In genomic region chr2:237280235-237280634, GRCh38 we compare ENCODE assay signal across 12 cellular contexts.
DNase-seq lines count a peak whose midpoint lies in the region; ATAC-seq and TF ChIP-seq lines count a peak whose summit lies in the region.
"Had no signal": no experiment of that assay in that cellular context is flagged by ENCODE, and none has a peak within 500 bp of the region (broad histone marks: within the 10 kb centered on the region; RNA-seq: fewer than 3 reads in every experiment).

No MANE protein-coding gene starts in this region.

- H3K4me2 ChIP-seq in mammary epithelial cell (ENCODE audit: insufficient read depth, low read depth, low read length), result no peak overlapping the region

- H3K4me1 ChIP-seq in mammary epithelial cell (ENCODE audit: insufficient read depth, low read length) (peaks cover 7% of the 10 kb centered on the region), muscle layer of colon (ENCODE audit: insufficient read depth, low read length) (peaks cover 43% of the 10 kb centered on the region), vagina (peaks cover 32% of the 10 kb centered on the region)
- no peaks in the 10 kb centered on the region for H3K4me1 ChIP-seq in CD8-positive, alpha-beta T cell (ENCODE audit: insufficient read depth, low read length)

- H3K27ac Mint-ChIP-seq in MCF 10A (ENCODE audit: low read depth, unreplicated experiment), result no peak overlapping the region
- H3K27ac Mint-ChIP-seq in CD8-positive, alpha-beta T cell, result no peak overlapping the region
- H3K27ac Mint-ChIP-seq: activated naive CD8-positive, alpha-beta T cell treated with anti-CD3 and anti-CD28 coated beads, Interleukin-2, amount 10 ng/mL, durations not matched to agents 7 days and 5 days had no signal

- H3K4me3 ChIP-seq in mammary epithelial cell (replicated peaks in 1 of 3; ENCODE audit: insufficient read depth in 1 of 3, low read depth in 2 of 3, low read length in 3 of 3) (no peak overlapping the region), choroid plexus epithelial cell (ENCODE audit: low read depth, low read length) (no peak overlapping the region), muscle layer of colon (ENCODE audit: low read depth in 1 of 2, low read length in 2 of 2) (no peak overlapping the region), vagina (no peak overlapping the region)
- H3K4me3 ChIP-seq in CD8-positive, alpha-beta T cell (ENCODE audit: low read depth, low read length), result no peak overlapping the region
- H3K4me3 ChIP-seq: SK-N-MC had no signal

- dilution Hi-C loops in mammary epithelial cell (cut with HindIII; ENCODE audit: low sequenced_read_pairs), result no loop called here

- DNase-seq in MCF 10A (ENCODE audit: unreplicated experiment), result peak; percentile 54
- no peak for DNase-seq in mammary epithelial cell
- DNase-seq in choroid plexus epithelial cell (ENCODE audit: low read depth), result peak; percentile 97
- DNase-seq in vagina (ENCODE audit: extremely low spot score in 2 of 2), result no peak
- DNase-seq in CD8-positive, alpha-beta T cell, result no peak
- DNase-seq: activated naive CD8-positive, alpha-beta T cell treated with anti-CD3 and anti-CD28 coated beads, Interleukin-2, amount 10 ng/mL, durations not matched to agents 7 days and 5 days; erythroblast had no signal

- intact Hi-C loops in MCF 10A (cut with micrococcal nuclease), result no loop called here
- intact Hi-C loops in mammary epithelial cell (cut with micrococcal nuclease), result no loop called here
- intact Hi-C loops in vagina (cut with DNase I), result no loop called here
- intact Hi-C loops in CD8-positive, alpha-beta T cell (cut with DNase I, micrococcal nuclease), result no loop called here

- no peaks in the 10 kb centered on the region for H4K20me1 ChIP-seq in mammary epithelial cell (ENCODE audit: insufficient read depth, low read length)

- H3K9ac ChIP-seq in mammary epithelial cell (ENCODE audit: insufficient read depth, low read length) (no peak overlapping the region), muscle layer of colon (ENCODE audit: low read length) (no peak overlapping the region)

- no TSS peak for BruUV-seq in MCF 10A (replicated peaks; lab: Mats Ljungman, UMichigan)
- no TSS peak for BruUV-seq in mammary epithelial cell (replicated peaks; lab: Mats Ljungman, UMichigan)

- no peak overlapping the region for H3K27ac ChIP-seq in mammary epithelial cell (ENCODE audit: insufficient read depth, low read depth, low read length)
- H3K27ac ChIP-seq in muscle layer of colon (ENCODE audit: low read depth, low read length), result peak overlapping the region; percentile 71
- peak overlapping the region; percentile 87 for H3K27ac ChIP-seq in vagina
- no peak overlapping the region for H3K27ac ChIP-seq in CD8-positive, alpha-beta T cell (ENCODE audit: low read depth, low read length)
- H3K27ac ChIP-seq: 22Rv1, SK-N-MC had no signal

- TF ChIP-seq CTCF in MCF 10A (IDR thresholded peaks at IDR 0.05; ENCODE audit: unreplicated experiment), result no peak
- TF ChIP-seq CTCF in mammary epithelial cell (conservative IDR thresholded peaks at IDR 0.05 in 1 of 2, IDR thresholded peaks at IDR 0.05 in 1 of 2; ENCODE audit: extremely low read depth in 1 of 2, insufficient read depth in 1 of 2, low read depth in 1 of 2, low read length in 2 of 2), result no peak
- peak; percentile 22 for TF ChIP-seq CTCF in choroid plexus epithelial cell (conservative IDR thresholded peaks at IDR 0.05; ENCODE audit: low read depth, low read length)
- no peak for TF ChIP-seq CTCF in vagina (IDR thresholded peaks at IDR 0.05)
- TF ChIP-seq CTCF in CD8-positive, alpha-beta T cell (IDR thresholded peaks at IDR 0.05), result no peak

- CTCF ChIA-PET in MCF 10A (lab: Yijun Ruan, JAX) (interaction anchor here (0.5 kb wide), 1 partner anchor 108 kb away, joined by 3 read pairs; no protein-coding TSS in a partner anchor), mammary epithelial cell (lab: Charles Lee; ENCODE audit: low non-redundant PET) (no interaction called here)
- CTCF ChIA-PET in CD8-positive, alpha-beta T cell (lab: Charles Lee), result no interaction called here

- ATAC-seq in GM18502 (IDR thresholded peaks at IDR 0.05; ENCODE audit: poor library complexity, unreplicated experiment) (no peak), GM21423 (IDR thresholded peaks at IDR 0.05; ENCODE audit: unreplicated experiment) (no peak)
- ATAC-seq in CD8-positive, alpha-beta T cell, result no peak

- H3K79me2 ChIP-seq in mammary epithelial cell (ENCODE audit: insufficient read depth, low read length), result no peaks in the 10 kb centered on the region

- no peaks in the 10 kb centered on the region for H3K27me3 ChIP-seq in mammary epithelial cell (ENCODE audit: insufficient read depth, low read length)
- no peaks in the 10 kb centered on the region for H3K27me3 ChIP-seq in muscle layer of colon (ENCODE audit: control insufficient read depth in 1 of 2, insufficient read depth in 2 of 2, low read length in 2 of 2)
- no peaks in the 10 kb centered on the region for H3K27me3 ChIP-seq in vagina
- H3K27me3 ChIP-seq in CD8-positive, alpha-beta T cell (ENCODE audit: insufficient read depth, low read length), result no peaks in the 10 kb centered on the region

- H3K4me1 Mint-ChIP-seq in MCF 10A (ENCODE audit: insufficient read depth, unreplicated experiment), result peaks cover 22% of the 10 kb centered on the region
- no peaks in the 10 kb centered on the region for H3K4me1 Mint-ChIP-seq in CD8-positive, alpha-beta T cell (ENCODE audit: low read depth)
- H3K4me1 Mint-ChIP-seq: activated naive CD8-positive, alpha-beta T cell treated with anti-CD3 and anti-CD28 coated beads, Interleukin-2, amount 10 ng/mL, durations not matched to agents 7 days and 5 days had no signal

- H3K9me3 ChIP-seq in mammary epithelial cell (replicated peaks; ENCODE audit: insufficient read depth, low read length) (no peaks in the 10 kb centered on the region), muscle layer of colon (ENCODE audit: low read length) (no peaks in the 10 kb centered on the region), vagina (no peaks in the 10 kb centered on the region)
- H3K9me3 ChIP-seq in CD8-positive, alpha-beta T cell (ENCODE audit: low read length), result no peaks in the 10 kb centered on the region

- H3K36me3 ChIP-seq in mammary epithelial cell (ENCODE audit: insufficient read depth, low read length) (no peaks in the 10 kb centered on the region), muscle layer of colon (ENCODE audit: insufficient read depth, low read length) (no peaks in the 10 kb centered on the region), vagina (no peaks in the 10 kb centered on the region)
- no peaks in the 10 kb centered on the region for H3K36me3 ChIP-seq in CD8-positive, alpha-beta T cell (ENCODE audit: insufficient read depth, low read length)

- H3K36me3 Mint-ChIP-seq in MCF 10A (ENCODE audit: insufficient read depth, unreplicated experiment), result no peaks in the 10 kb centered on the region
- H3K36me3 Mint-ChIP-seq in CD8-positive, alpha-beta T cell, result no peaks in the 10 kb centered on the region
- H3K36me3 Mint-ChIP-seq: activated naive CD8-positive, alpha-beta T cell treated with anti-CD3 and anti-CD28 coated beads, Interleukin-2, amount 10 ng/mL, durations not matched to agents 7 days and 5 days had no signal

- POLR2A ChIA-PET in MCF 10A (lab: Yijun Ruan, JAX), result interaction anchor here (3.7 kb wide), 1 partner anchor 11 kb away, joined by 17 read pairs; no protein-coding TSS in a partner anchor
- POLR2A ChIA-PET in CD8-positive, alpha-beta T cell (lab: Charles Lee), result no interaction called here

- in situ Hi-C loops in mammary epithelial cell (cut with MboI; ENCODE audit: low sequenced_read_pairs in 2 of 2), result no loop called here

- no peak for TF ChIP-seq POLR2A in vagina (IDR thresholded peaks at IDR 0.05)

- H2AFZ ChIP-seq in mammary epithelial cell (ENCODE audit: low read depth, low read length), result no peak overlapping the region

- WGBS in mammary epithelial cell (ENCODE audit: low coverage, missing lambda C conversion rate), result 86% methylated on average over 10 of the region's 11 CpGs

- H3K4me3 Mint-ChIP-seq in MCF 10A (ENCODE audit: unreplicated experiment), result no peak overlapping the region
- H3K4me3 Mint-ChIP-seq in CD8-positive, alpha-beta T cell, result no peak overlapping the region
- H3K4me3 Mint-ChIP-seq: activated naive CD8-positive, alpha-beta T cell treated with anti-CD3 and anti-CD28 coated beads, Interleukin-2, amount 10 ng/mL, durations not matched to agents 7 days and 5 days had no signal

- no peaks in the 10 kb centered on the region for H3K9me3 Mint-ChIP-seq in MCF 10A (ENCODE audit: unreplicated experiment)
- H3K9me3 Mint-ChIP-seq in CD8-positive, alpha-beta T cell, result no peaks in the 10 kb centered on the region
- H3K9me3 Mint-ChIP-seq: activated naive CD8-positive, alpha-beta T cell treated with anti-CD3 and anti-CD28 coated beads, Interleukin-2, amount 10 ng/mL, durations not matched to agents 7 days and 5 days had no signal

- no peaks in the 10 kb centered on the region for H3K27me3 Mint-ChIP-seq in MCF 10A (ENCODE audit: insufficient read depth, unreplicated experiment)
- H3K27me3 Mint-ChIP-seq in CD8-positive, alpha-beta T cell (ENCODE audit: low read depth), result peaks cover 15% of the 10 kb centered on the region

Comparison
In these comparisons a context has a peak if more than half of its experiments do, and no peak if none do; other contexts are left out.
1. DNase-seq: peak in MCF 10A (single experiment) and choroid plexus epithelial cell (single experiment); none in mammary epithelial cell (single experiment), vagina (0 of 2) and CD8-positive, alpha-beta T cell (0 of 7).
2. H3K27ac ChIP-seq: peak in muscle layer of colon (single experiment) and vagina (single experiment); none in mammary epithelial cell (single experiment) and CD8-positive, alpha-beta T cell (single experiment).